In the genomic region with DNA sequence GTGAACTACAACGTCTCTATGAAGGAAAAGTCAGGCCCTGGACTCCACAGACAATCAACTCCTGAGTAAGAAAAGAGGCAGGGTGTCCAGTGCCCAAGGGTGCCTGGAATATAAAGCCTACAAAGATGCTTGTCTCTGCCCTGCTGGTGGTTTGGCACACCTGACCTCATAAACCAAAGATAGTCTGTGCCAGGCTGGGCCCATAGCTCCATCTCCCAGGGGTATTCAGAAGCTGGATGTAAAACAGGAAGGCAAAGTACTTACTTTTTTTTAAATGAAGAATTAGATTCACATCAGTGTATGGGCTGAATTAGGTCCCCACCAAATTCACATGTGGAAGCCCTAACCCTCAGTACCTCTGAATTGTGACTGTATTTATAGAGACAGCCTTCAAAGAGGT, we compare ENCODE assay signal across 13 cellular contexts.
"Had no signal": no experiment of that assay in that cellular context is flagged by ENCODE, and none has a peak within 500 bp of the region (broad histone marks: within the 10 kb centered on the region; RNA-seq: fewer than 3 reads in every experiment).

No MANE protein-coding gene starts in this region.

- H3K27ac Mint-ChIP-seq: activated naive CD8-positive, alpha-beta T cell treated with anti-CD3 and anti-CD28 coated beads, Interleukin-2, amount 50 U/mL, for 24 hours; nephron progenitor cell had no signal

- H3K9me3 ChIP-seq: ovary, transverse colon had no signal

- H3K36me3 ChIP-seq: esophagus muscularis mucosa, ovary, transverse colon had no signal

- H3K4me3 ChIP-seq: dorsolateral prefrontal cortex, esophagus muscularis mucosa, ovary, transverse colon had no signal

- ATAC-seq: activated naive CD8-positive, alpha-beta T cell treated with anti-CD3 and anti-CD28 coated beads, Interleukin-2, amount 50 U/mL, for 24 hours had no signal

- H3K27ac ChIP-seq: dorsolateral prefrontal cortex, esophagus muscularis mucosa, ovary, transverse colon had no signal

- H3K4me3 Mint-ChIP-seq: activated naive CD8-positive, alpha-beta T cell treated with anti-CD3 and anti-CD28 coated beads, Interleukin-2, amount 50 U/mL, for 24 hours; nephron progenitor cell had no signal

- DNase-seq: activated CD4-positive, alpha-beta T cell treated with anti-CD3 and anti-CD28 coated beads, Interleukin-2, amount 50 U/mL, for 1 hour; activated CD4-positive, CD25-positive, alpha-beta regulatory T cell; activated gamma-delta T cell; activated naive CD8-positive, alpha-beta T cell treated with anti-CD3 and anti-CD28 coated beads, Interleukin-2, amount 50 U/mL, for 24 hours; activated T-cell treated with anti-CD3 and anti-CD28 coated beads, Interleukin-2, amount 50 U/mL, for 1 hour; dorsolateral prefrontal cortex; glutamatergic neuron; nephron progenitor cell; stimulated activated CD4-positive, alpha-beta T cell treated with anti-CD3 and anti-CD28 coated beads, Interleukin-15, amount 100 ng/mL, for 24 hours; stimulated activated CD4-positive, alpha-beta T cell treated with anti-CD3 and anti-CD28 coated beads, Interleukin-4, amount 100 ng/mL, for 24 hours; transverse colon had no signal

- H3K9me3 Mint-ChIP-seq: activated naive CD8-positive, alpha-beta T cell treated with anti-CD3 and anti-CD28 coated beads, Interleukin-2, amount 50 U/mL, for 24 hours had no signal

- H3K27me3 ChIP-seq: dorsolateral prefrontal cortex, esophagus muscularis mucosa, ovary, transverse colon had no signal
